Comparison of ENCODE assay signal across 19 cellular contexts in the genomic region with DNA sequence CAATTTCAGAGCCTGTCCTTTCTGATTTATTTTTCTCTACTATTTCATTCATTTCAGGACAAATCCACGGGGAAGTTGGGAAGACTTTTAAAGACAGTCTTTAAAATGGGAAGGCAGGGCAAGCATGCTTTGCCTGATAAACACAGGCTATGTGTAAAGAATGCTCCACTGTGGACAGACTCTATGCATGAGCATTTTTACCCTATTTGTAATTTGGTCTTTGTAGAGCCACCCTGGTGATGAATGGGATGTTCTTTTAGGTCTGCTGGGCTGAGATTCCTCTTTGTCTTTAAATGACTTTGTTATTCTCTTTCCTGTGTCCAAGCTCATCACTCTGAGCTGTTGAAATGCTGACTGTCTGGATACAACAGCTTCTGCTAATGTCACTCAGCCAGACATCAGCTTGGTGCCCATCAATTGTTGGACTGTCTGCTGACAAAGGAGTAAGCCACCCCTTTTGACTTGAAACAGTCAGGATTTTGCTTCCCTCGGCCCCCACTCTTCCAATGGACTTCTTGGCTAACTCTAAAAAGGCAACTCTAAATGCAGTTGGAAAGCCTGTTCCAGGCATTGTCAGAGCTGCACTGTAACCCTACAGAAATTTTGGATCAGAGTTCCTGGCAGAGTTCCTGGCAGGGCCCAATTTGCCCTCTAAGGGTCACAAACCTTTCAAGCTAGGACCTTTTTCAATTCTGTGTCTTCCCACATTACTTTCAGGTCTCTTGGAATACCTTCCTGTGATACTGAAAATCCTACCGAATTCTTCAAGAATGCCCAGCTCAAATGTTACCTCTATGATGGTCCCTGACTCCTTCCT. TPM values are rescaled to one million over a fixed set of nuclear protein-coding genes. Genes with fewer than 3 reads are reported as not detected.
A peak's percentile ranks its signal among the peaks of the same experiment; 100 is the strongest.
DNase-seq lines count a peak whose midpoint lies in the region; ATAC-seq and TF ChIP-seq lines count a peak whose summit lies in the region.
"Had no signal": no experiment of that assay in that cellular context is flagged by ENCODE, and none has a peak within 500 bp of the region (broad histone marks: within the 10 kb centered on the region; RNA-seq: fewer than 3 reads in every experiment).

No MANE protein-coding gene starts in this region.

- TF ChIP-seq CTCF in right atrium auricular region (IDR thresholded peaks at IDR 0.05), result no peak
- TF ChIP-seq CTCF in fibroblast of mammary gland (conservative IDR thresholded peaks at IDR 0.05; ENCODE audit: control insufficient read depth, insufficient read depth, low read depth, low read length), result no peak
- TF ChIP-seq CTCF in neural crest cell (conservative IDR thresholded peaks at IDR 0.05), result no peak
- TF ChIP-seq CTCF in chondrocyte (IDR thresholded peaks at IDR 0.05), result no peak

- H3K9me3 Mint-ChIP-seq in neural crest cell, result peaks cover 5% of the 10 kb centered on the region
- H3K9me3 Mint-ChIP-seq in activated T-helper 1 cell treated with anti-CD3 and anti-CD28 coated beads, Interleukin-12 subunit alpha, Interleukin-12 subunit beta, Interleukin-2, Interleukin-4 antibody, amounts not matched to agents 30 ng/mL and 10 ng/mL and 1 ng/mL, durations not matched to agents 14 hours and 24 hours and 36 hours, result no peaks in the 10 kb centered on the region
- peaks cover 9% of the 10 kb centered on the region for H3K9me3 Mint-ChIP-seq in chondrocyte (ENCODE audit: low read depth)

- H3K4me3 Mint-ChIP-seq in neural crest cell (no peak overlapping the region), chondrocyte (ENCODE audit: unreplicated experiment) (no peak overlapping the region)
- no peak overlapping the region for H3K4me3 Mint-ChIP-seq in activated T-helper 1 cell treated with anti-CD3 and anti-CD28 coated beads, Interleukin-12 subunit alpha, Interleukin-12 subunit beta, Interleukin-2, Interleukin-4 antibody, amounts not matched to agents 30 ng/mL and 10 ng/mL and 1 ng/mL, durations not matched to agents 14 hours and 24 hours and 36 hours
- H3K4me3 Mint-ChIP-seq: CD4-positive, alpha-beta memory T cell had no signal

- intact Hi-C loops in left ventricle myocardium superior (cut with micrococcal nuclease), result no loop called here
- intact Hi-C loops in activated T-helper 1 cell treated with anti-CD3 and anti-CD28 coated beads, Interleukin-12 subunit alpha, Interleukin-12 subunit beta, Interleukin-2, Interleukin-4 antibody, amounts not matched to agents 30 ng/mL and 10 ng/mL and 1 ng/mL, durations not matched to agents 14 hours and 24 hours and 36 hours (cut with micrococcal nuclease), result no loop called here

- peaks cover 0 to 6% of the 10 kb centered on the region in 2 donors for H3K4me1 ChIP-seq in right atrium auricular region
- H3K4me1 ChIP-seq: BLaER1, HAP-1 had no signal

- H3K9me3 ChIP-seq in right atrium auricular region (no peaks in the 10 kb centered on the region), MG63 (no peaks in the 10 kb centered on the region)
- H3K9me3 ChIP-seq: BLaER1, HAP-1 had no signal

- DNase-seq in left ventricle myocardium superior (no peak), right atrium auricular region (ENCODE audit: low spot score) (no peak), fibroblast of mammary gland (ENCODE audit: low read depth) (peak; percentile 2), neural crest cell (ENCODE audit: low read depth, low spot score) (no peak), MG63 (no peak), SK-N-DZ (ENCODE audit: low spot score) (no peak), chondrocyte (ENCODE audit: low spot score) (no peak)
- DNase-seq in activated T-helper 1 cell treated with anti-CD3 and anti-CD28 coated beads, Interleukin-12 subunit alpha, Interleukin-12 subunit beta, Interleukin-2, Interleukin-4 antibody, amounts not matched to agents 30 ng/mL and 10 ng/mL and 1 ng/mL, durations not matched to agents 14 hours and 24 hours and 36 hours (ENCODE audit: low spot score), result no peak
- DNase-seq: CD4-positive, alpha-beta memory T cell; DMS153; GF-D8; NCI-H1048; NCI-H2029; NCI-H2171 treated with DMSO at 0.1 percent for 48 hours had no signal

- peak; percentile 58 for ATAC-seq in left ventricle myocardium superior
- ATAC-seq: Panc1 had no signal

- H3K27me3 ChIP-seq in right atrium auricular region, result no peaks in the 10 kb centered on the region
- no peaks in the 10 kb centered on the region for H3K27me3 ChIP-seq in MG63
- H3K27me3 ChIP-seq: BLaER1 had no signal

- H3K36me3 ChIP-seq in right atrium auricular region, result no peaks in the 10 kb centered on the region
- H3K36me3 ChIP-seq in MG63, result no peaks in the 10 kb centered on the region
- H3K36me3 ChIP-seq: BLaER1, HAP-1 had no signal

- no peaks in the 10 kb centered on the region for H3K27me3 Mint-ChIP-seq in neural crest cell (ENCODE audit: low read depth)
- peaks cover 6% of the 10 kb centered on the region for H3K27me3 Mint-ChIP-seq in activated T-helper 1 cell treated with anti-CD3 and anti-CD28 coated beads, Interleukin-12 subunit alpha, Interleukin-12 subunit beta, Interleukin-2, Interleukin-4 antibody, amounts not matched to agents 30 ng/mL and 10 ng/mL and 1 ng/mL, durations not matched to agents 14 hours and 24 hours and 36 hours (ENCODE audit: insufficient read depth)
- peaks cover 5% of the 10 kb centered on the region for H3K27me3 Mint-ChIP-seq in chondrocyte (ENCODE audit: low read depth)
- H3K27me3 Mint-ChIP-seq: CD4-positive, alpha-beta memory T cell had no signal

- H3K36me3 Mint-ChIP-seq in neural crest cell (ENCODE audit: low read depth) (peaks cover 2% of the 10 kb centered on the region), chondrocyte (ENCODE audit: low read depth) (no peaks in the 10 kb centered on the region)
- no peaks in the 10 kb centered on the region for H3K36me3 Mint-ChIP-seq in activated T-helper 1 cell treated with anti-CD3 and anti-CD28 coated beads, Interleukin-12 subunit alpha, Interleukin-12 subunit beta, Interleukin-2, Interleukin-4 antibody, amounts not matched to agents 30 ng/mL and 10 ng/mL and 1 ng/mL, durations not matched to agents 14 hours and 24 hours and 36 hours (ENCODE audit: low read depth)

- no peak overlapping the region for H3K27ac ChIP-seq in right atrium auricular region
- H3K27ac ChIP-seq: BLaER1, HL-60, KMS-11 had no signal

- no peak overlapping the region for H3K4me3 ChIP-seq in right atrium auricular region
- no peak overlapping the region for H3K4me3 ChIP-seq in fibroblast of mammary gland (ENCODE audit: control insufficient read depth, low read depth, low read length)
- H3K4me3 ChIP-seq in MG63, result no peak overlapping the region
- H3K4me3 ChIP-seq: BLaER1, HAP-1 had no signal

- peaks cover 21% of the 10 kb centered on the region for H3K4me1 Mint-ChIP-seq in neural crest cell
- H3K4me1 Mint-ChIP-seq in activated T-helper 1 cell treated with anti-CD3 and anti-CD28 coated beads, Interleukin-12 subunit alpha, Interleukin-12 subunit beta, Interleukin-2, Interleukin-4 antibody, amounts not matched to agents 30 ng/mL and 10 ng/mL and 1 ng/mL, durations not matched to agents 14 hours and 24 hours and 36 hours (ENCODE audit: low read depth), result no peaks in the 10 kb centered on the region
- H3K4me1 Mint-ChIP-seq in chondrocyte (ENCODE audit: low read depth), result no peaks in the 10 kb centered on the region

- H3K27ac Mint-ChIP-seq in neural crest cell (ENCODE audit: unreplicated experiment), result peak overlapping the region; percentile 1
- H3K27ac Mint-ChIP-seq in activated T-helper 1 cell treated with anti-CD3 and anti-CD28 coated beads, Interleukin-12 subunit alpha, Interleukin-12 subunit beta, Interleukin-2, Interleukin-4 antibody, amounts not matched to agents 30 ng/mL and 10 ng/mL and 1 ng/mL, durations not matched to agents 14 hours and 24 hours and 36 hours, result no peak overlapping the region
- H3K27ac Mint-ChIP-seq in chondrocyte (ENCODE audit: unreplicated experiment), result no peak overlapping the region
- H3K27ac Mint-ChIP-seq: CD4-positive, alpha-beta memory T cell had no signal

RNA-seq across cellular contexts. Expression of gene EIF1B, which starts 40.6 kb away (rescaled TPM):
- total RNA-seq in left ventricle myocardium superior (329 TPM), right atrium auricular region (100 to 1,000 TPM in 1 of 2 donors, 10 to 100 TPM in 1; 63.9 to 131 TPM), neural crest cell (85.6 and 91.3 TPM in 2 replicates), chondrocyte (36.5 to 58.8 TPM (median 58.1 TPM) in 3 replicates)
- 49.1 and 49.6 TPM in 2 replicates for total RNA-seq in activated T-helper 1 cell treated with anti-CD3 and anti-CD28 coated beads, Interleukin-12 subunit alpha, Interleukin-12 subunit beta, Interleukin-2, Interleukin-4 antibody, amounts not matched to agents 30 ng/mL and 10 ng/mL and 1 ng/mL, durations not matched to agents 14 hours and 24 hours and 36 hours
- total RNA-seq in MG63 (2014; rRNA removed; shearing (Covaris generic); ENCODE audit: low replicate concordance), result 11.8 and 16.2 TPM in 2 replicates
- 13.3 and 16.9 TPM in 2 replicates for polyA plus RNA-seq in SK-N-DZ (2014; cell fraction: cytosol; rRNA removed)
- polyA plus RNA-seq in SK-N-DZ (2014; cell fraction: nucleus; rRNA removed), result 14.6 and 29.1 TPM in 2 replicates
